Comparison of ENCODE assay signal across 10 cellular contexts in genomic region chr6:155340464-155341129, GRCh38. TPM values are rescaled to one million over a fixed set of nuclear protein-coding genes. Genes with fewer than 3 reads are reported as not detected.
DNase-seq lines count a peak whose midpoint lies in the region; ATAC-seq and TF ChIP-seq lines count a peak whose summit lies in the region.
"Had no signal": no experiment of that assay in that cellular context is flagged by ENCODE, and none has a peak within 500 bp of the region (broad histone marks: within the 10 kb centered on the region; RNA-seq: fewer than 3 reads in every experiment).

No MANE protein-coding gene starts in this region.

- peaks cover 7% of the 10 kb centered on the region for H3K36me3 Mint-ChIP-seq in natural killer cell

- no peak overlapping the region for H3K4me3 Mint-ChIP-seq in natural killer cell

- intact Hi-C loops in mammary epithelial cell (cut with micrococcal nuclease), result loop anchor here (1.0 kb wide), 2 partner anchors 158 to 190 kb away; no protein-coding TSS in a partner anchor
- intact Hi-C loops in natural killer cell (cut with micrococcal nuclease), result no loop called here

- no peak overlapping the region for H2AFZ ChIP-seq in mammary epithelial cell (ENCODE audit: low read depth, low read length)

- H3K4me1 Mint-ChIP-seq in natural killer cell, result peaks cover 5 to 6% of the 10 kb centered on the region in 2 donors

- DNase-seq in AG04449 (ENCODE audit: low read depth, low spot score) (no peak), mammary epithelial cell (peak; percentile 56), natural killer cell (no peak), activated T-cell treated with anti-CD3 and anti-CD28 coated beads for 4 hours (no peak), NOMO-1 treated with dmso at 0.1 percent for 144 hours (lab: John Stamatoyannopoulos, UW; ENCODE audit: unreplicated experiment) (no peak)
- no peak for DNase-seq in stimulated activated CD4-positive, alpha-beta T cell treated with anti-CD3 and anti-CD28 coated beads, Interleukin-4, amount 100 ng/mL, for 1 hour
- DNase-seq: upper lobe of left lung had no signal

- H3K9me3 Mint-ChIP-seq in natural killer cell, result peaks cover 5 to 8% of the 10 kb centered on the region in 2 donors

- CTCF ChIA-PET in AG04449 (lab: Yijun Ruan, JAX), result interaction anchor here (0.6 to 3.7 kb wide), 19 partner anchors 9 to 307 kb away, joined by 3 to 73 read pairs (median 3); no protein-coding TSS in a partner anchor
- CTCF ChIA-PET in mammary epithelial cell (lab: Charles Lee; ENCODE audit: low non-redundant PET), result interaction anchor here (0.9 kb wide), 1 partner anchor 188 kb away, joined by 3 read pairs; no protein-coding TSS in a partner anchor

- in situ Hi-C loops in mammary epithelial cell (cut with MboI; ENCODE audit: low sequenced_read_pairs in 2 of 2), result loop anchor here in 1 of 2 donors (25.0 kb wide), 1 partner anchor 1222 kb away; no protein-coding TSS in a partner anchor

- TF ChIP-seq CTCF in AG04449 (IDR thresholded peaks at IDR 0.05; ENCODE audit: insufficient read depth, low read length, missing control alignments) (peak; percentile 66), mammary epithelial cell (conservative IDR thresholded peaks at IDR 0.05 in 1 of 2, IDR thresholded peaks at IDR 0.05 in 1 of 2; ENCODE audit: extremely low read depth in 1 of 2, insufficient read depth in 1 of 2, low read depth in 1 of 2, low read length in 2 of 2) (peak; percentile 38 to 46), natural killer cell (IDR thresholded peaks at IDR 0.05) (no peak)

- no TSS peak for BruUV-seq in mammary epithelial cell (replicated peaks; lab: Mats Ljungman, UMichigan)

- H3K4me3 ChIP-seq in AG04449 (ENCODE audit: low read depth, low read length), result no peak overlapping the region
- no peak overlapping the region for H3K4me3 ChIP-seq in mammary epithelial cell (replicated peaks in 1 of 3; ENCODE audit: insufficient read depth in 1 of 3, low read depth in 2 of 3, low read length in 3 of 3)
- H3K4me3 ChIP-seq: upper lobe of left lung had no signal

- H3K4me1 ChIP-seq in mammary epithelial cell (ENCODE audit: insufficient read depth, low read length), result peaks cover 11% of the 10 kb centered on the region
- H3K4me1 ChIP-seq: upper lobe of left lung had no signal

- H3K27ac Mint-ChIP-seq in natural killer cell, result no peak overlapping the region

- peaks cover 0 to 5% of the 10 kb centered on the region in 2 donors for H3K27me3 Mint-ChIP-seq in natural killer cell (ENCODE audit: low read depth in 2 of 2)

- ATAC-seq in GM19023 (IDR thresholded peaks at IDR 0.05; ENCODE audit: unreplicated experiment) (peak; percentile 41), HG03196 (IDR thresholded peaks at IDR 0.05; ENCODE audit: unreplicated experiment) (peak; percentile 31), natural killer cell (no peak)

- H3K36me3 ChIP-seq in mammary epithelial cell (ENCODE audit: insufficient read depth, low read length), result no peaks in the 10 kb centered on the region
- H3K36me3 ChIP-seq: neutrophil, upper lobe of left lung had no signal

- POLR2A ChIA-PET in AG04449 (lab: Yijun Ruan, JAX), result interaction anchor here (1.2 kb wide), 1 partner anchor 154 kb away, joined by 7 read pairs; no protein-coding TSS in a partner anchor

- H4K20me1 ChIP-seq in mammary epithelial cell (ENCODE audit: insufficient read depth, low read length), result no peaks in the 10 kb centered on the region

- no peaks in the 10 kb centered on the region for H3K27me3 ChIP-seq in mammary epithelial cell (ENCODE audit: insufficient read depth, low read length)
- H3K27me3 ChIP-seq: neutrophil, upper lobe of left lung had no signal

- WGBS in mammary epithelial cell (ENCODE audit: low coverage, missing lambda C conversion rate), result 63% methylated on average over 2 of the region's 2 CpGs

- H3K9ac ChIP-seq in mammary epithelial cell (ENCODE audit: insufficient read depth, low read length), result peak overlapping the region; percentile 13

- no peaks in the 10 kb centered on the region for H3K9me3 ChIP-seq in mammary epithelial cell (replicated peaks; ENCODE audit: insufficient read depth, low read length)
- H3K9me3 ChIP-seq: neutrophil had no signal

- H3K4me2 ChIP-seq in mammary epithelial cell (ENCODE audit: insufficient read depth, low read depth, low read length), result no peak overlapping the region

- dilution Hi-C loops in mammary epithelial cell (cut with HindIII; ENCODE audit: low sequenced_read_pairs), result no loop called here

- no peak overlapping the region for H3K27ac ChIP-seq in mammary epithelial cell (ENCODE audit: insufficient read depth, low read depth, low read length)
- H3K27ac ChIP-seq: neutrophil, upper lobe of left lung had no signal

- no peaks in the 10 kb centered on the region for H3K79me2 ChIP-seq in mammary epithelial cell (ENCODE audit: insufficient read depth, low read length)

RNA-seq across cellular contexts. Expression of gene TFB1M, which starts 26.3 kb away (rescaled TPM):
- total RNA-seq in mammary epithelial cell, result 10 to 100 TPM; 17.0 to 42.7 TPM
- 32.0 TPM for polyA plus RNA-seq in mammary epithelial cell
- 30.9 TPM for polyA minus RNA-seq in mammary epithelial cell
- 10 to 100 TPM; 14.1 to 20.1 (median 17.1) TPM for total RNA-seq in natural killer cell

Comparison
In these comparisons a context has a peak if more than half of its experiments do, and no peak if none do; other contexts are left out.
1. ATAC-seq: peak in GM19023 (single experiment) and HG03196 (single experiment); none in natural killer cell (0 of 3).